10 cellular contexts compared by ENCODE assay signal in genomic region chr14:91246051-91246852, GRCh38. TPM values are rescaled to one million over a fixed set of nuclear protein-coding genes. Genes with fewer than 3 reads are reported as not detected.
A peak's percentile ranks its signal among the peaks of the same experiment; 100 is the strongest.
DNase-seq lines count a peak whose midpoint lies in the region; ATAC-seq lines count a peak whose summit lies in the region.
"Had no signal": no experiment of that assay in that cellular context is flagged by ENCODE, and none has a peak within 500 bp of the region (broad histone marks: within the 10 kb centered on the region; RNA-seq: fewer than 3 reads in every experiment).

No MANE protein-coding gene starts in this region.

- peak overlapping the region; percentile 89 for H3K27ac Mint-ChIP-seq in T-helper 2 cell treated with Interferon-gamma antibody and Interleukin-4, amounts not matched to agents 5 μg/mL and 100 μg/mL, for 36 hours
- H3K27ac Mint-ChIP-seq: mesothelial cell of epicardium had no signal

- peaks cover 78% of the 10 kb centered on the region for H3K4me1 Mint-ChIP-seq in T-helper 2 cell treated with Interferon-gamma antibody and Interleukin-4, amounts not matched to agents 5 μg/mL and 100 μg/mL, for 36 hours (ENCODE audit: low read depth)

- H3K36me3 Mint-ChIP-seq in T-helper 2 cell treated with Interferon-gamma antibody and Interleukin-4, amounts not matched to agents 5 μg/mL and 100 μg/mL, for 36 hours (ENCODE audit: low read depth): peaks cover 85% of the 10 kb centered on the region
- H3K36me3 Mint-ChIP-seq: mesothelial cell of epicardium had no signal

- peak; percentile 46 for DNase-seq in NCI-H1436 treated with DMSO at 0.1 percent for 48 hours (lab: John Stamatoyannopoulos, UW)
- DNase-seq in T-helper 2 cell treated with Interferon-gamma antibody and Interleukin-4, amounts not matched to agents 5 μg/mL and 100 μg/mL, for 36 hours (ENCODE audit: low spot score): peak; percentile 83
- peak; percentile 53 for DNase-seq in activated gamma-delta T cell treated with anti-CD3 and anti-CD28 coated beads, Interleukin-2, amount 50 U/mL, for 16 hours (ENCODE audit: low read depth)
- DNase-seq in stimulated activated CD8-positive, alpha-beta memory T cell treated with anti-CD3 and anti-CD28 coated beads, Interleukin-12 subunit alpha, Interleukin-12 subunit beta, amount 100 ng/mL, for 1 hour (ENCODE audit: low read depth): peak; percentile 51
- no peak for DNase-seq in MV-4-11 (lab: John Stamatoyannopoulos, UW)
- DNase-seq in HuH-7.5 (ENCODE audit: low spot score): no peak
- no peak for DNase-seq in mesenteric fat pad (ENCODE audit: low spot score)
- DNase-seq: NCI-H2227 treated with DMSO at 0.1 percent for 48 hours had no signal

- ATAC-seq in HG02623 (IDR thresholded peaks at IDR 0.05; ENCODE audit: unreplicated experiment): no peak

- H3K4me3 Mint-ChIP-seq in T-helper 2 cell treated with Interferon-gamma antibody and Interleukin-4, amounts not matched to agents 5 μg/mL and 100 μg/mL, for 36 hours: peak overlapping the region; percentile 88
- H3K4me3 Mint-ChIP-seq: mesothelial cell of epicardium had no signal

- H3K27me3 Mint-ChIP-seq in T-helper 2 cell treated with Interferon-gamma antibody and Interleukin-4, amounts not matched to agents 5 μg/mL and 100 μg/mL, for 36 hours (ENCODE audit: low read depth): no peaks in the 10 kb centered on the region

- H3K9me3 Mint-ChIP-seq in T-helper 2 cell treated with Interferon-gamma antibody and Interleukin-4, amounts not matched to agents 5 μg/mL and 100 μg/mL, for 36 hours: no peaks in the 10 kb centered on the region

RNA-seq across cellular contexts. Expression of gene GPR68, which starts 1.7 kb away (rescaled TPM):
- total RNA-seq in mesenteric fat pad: 0.67 TPM

Comparison
In these comparisons a context has a peak if more than half of its experiments do, and no peak if none do; other contexts are left out.
1. DNase-seq: peak in NCI-H1436 treated with DMSO at 0.1 percent for 48 hours (single experiment), T-helper 2 cell treated with Interferon-gamma antibody and Interleukin-4, amounts not matched to agents 5 μg/mL and 100 μg/mL, for 36 hours (single experiment), activated gamma-delta T cell treated with anti-CD3 and anti-CD28 coated beads, Interleukin-2, amount 50 U/mL, for 16 hours (single experiment) and stimulated activated CD8-positive, alpha-beta memory T cell treated with anti-CD3 and anti-CD28 coated beads, Interleukin-12 subunit alpha, Interleukin-12 subunit beta, amount 100 ng/mL, for 1 hour (single experiment); none in MV-4-11 (single experiment), HuH-7.5 (single experiment) and mesenteric fat pad (single experiment).